Comparison of ENCODE assay signal across 1 cellular context in genomic region chr6:33418690-33419291, GRCh38.
TF ChIP-seq lines count a peak whose summit lies in the region.

No MANE protein-coding gene starts in this region.

TF ChIP-seq in HepG2, 621 proteins besides CTCF, POLR2A, EP300 and RAD21 (continues in another document):
- TF ChIP-seq, protein P1, sequence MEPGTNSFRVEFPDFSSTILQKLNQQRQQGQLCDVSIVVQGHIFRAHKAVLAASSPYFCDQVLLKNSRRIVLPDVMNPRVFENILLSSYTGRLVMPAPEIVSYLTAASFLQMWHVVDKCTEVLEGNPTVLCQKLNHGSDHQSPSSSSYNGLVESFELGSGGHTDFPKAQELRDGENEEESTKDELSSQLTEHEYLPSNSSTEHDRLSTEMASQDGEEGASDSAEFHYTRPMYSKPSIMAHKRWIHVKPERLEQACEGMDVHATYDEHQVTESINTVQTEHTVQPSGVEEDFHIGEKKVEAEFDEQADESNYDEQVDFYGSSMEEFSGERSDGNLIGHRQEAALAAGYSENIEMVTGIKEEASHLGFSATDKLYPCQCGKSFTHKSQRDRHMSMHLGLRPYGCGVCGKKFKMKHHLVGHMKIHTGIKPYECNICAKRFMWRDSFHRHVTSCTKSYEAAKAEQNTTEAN (CRISPR knock-in tag; conservative IDR thresholded peaks at IDR 0.05) = no peak
- TF ChIP-seq WIZ (CRISPR knock-in tag; IDR thresholded peaks at IDR 0.05) = no peak
- no peak for TF ChIP-seq SCMH1 (CRISPR knock-in tag; IDR thresholded peaks at IDR 0.05; ENCODE audit: borderline replicate concordance)
- TF ChIP-seq HDAC2 (CRISPR knock-in tag; IDR thresholded peaks at IDR 0.05) = no peak
- TF ChIP-seq KLF9 (CRISPR knock-in tag; IDR thresholded peaks at IDR 0.05; ENCODE audit: low read depth) = no peak
- no peak for TF ChIP-seq ZNF615 (CRISPR knock-in tag; IDR thresholded peaks at IDR 0.05; ENCODE audit: borderline replicate concordance)
- no peak for TF ChIP-seq ZNF230 (CRISPR knock-in tag; IDR thresholded peaks at IDR 0.05)
- peak; percentile 26; the same call in 1 of the 2 replicates for TF ChIP-seq ADNP (CRISPR knock-in tag; IDR thresholded peaks at IDR 0.05)
- TF ChIP-seq HDAC6 (IDR thresholded peaks at IDR 0.05; ENCODE audit: low read depth, low read length) = no peak
- TF ChIP-seq, protein P2, sequence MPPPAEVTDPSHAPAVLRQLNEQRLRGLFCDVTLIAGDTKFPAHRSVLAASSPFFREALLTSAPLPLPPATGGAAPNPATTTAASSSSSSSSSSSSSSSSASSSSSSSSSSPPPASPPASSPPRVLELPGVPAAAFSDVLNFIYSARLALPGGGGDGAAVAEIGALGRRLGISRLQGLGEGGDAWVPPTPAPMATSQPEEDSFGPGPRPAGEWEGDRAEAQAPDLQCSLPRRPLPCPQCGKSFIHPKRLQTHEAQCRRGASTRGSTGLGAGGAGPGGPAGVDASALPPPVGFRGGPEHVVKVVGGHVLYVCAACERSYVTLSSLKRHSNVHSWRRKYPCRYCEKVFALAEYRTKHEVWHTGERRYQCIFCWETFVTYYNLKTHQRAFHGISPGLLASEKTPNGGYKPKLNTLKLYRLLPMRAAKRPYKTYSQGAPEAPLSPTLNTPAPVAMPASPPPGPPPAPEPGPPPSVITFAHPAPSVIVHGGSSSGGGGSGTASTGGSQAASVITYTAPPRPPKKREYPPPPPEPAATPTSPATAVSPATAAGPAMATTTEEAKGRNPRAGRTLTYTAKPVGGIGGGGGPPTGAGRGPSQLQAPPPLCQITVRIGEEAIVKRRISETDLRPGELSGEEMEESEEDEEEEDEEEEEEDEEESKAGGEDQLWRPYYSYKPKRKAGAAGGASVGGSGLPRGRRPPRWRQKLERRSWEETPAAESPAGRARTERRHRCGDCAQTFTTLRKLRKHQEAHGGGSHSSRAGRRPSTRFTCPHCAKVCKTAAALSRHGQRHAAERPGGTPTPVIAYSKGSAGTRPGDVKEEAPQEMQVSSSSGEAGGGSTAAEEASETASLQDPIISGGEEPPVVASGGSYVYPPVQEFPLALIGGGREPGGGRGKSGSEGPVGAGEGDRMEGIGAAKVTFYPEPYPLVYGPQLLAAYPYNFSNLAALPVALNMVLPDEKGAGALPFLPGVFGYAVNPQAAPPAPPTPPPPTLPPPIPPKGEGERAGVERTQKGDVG (CRISPR knock-in tag; IDR thresholded peaks at IDR 0.05; ENCODE audit: borderline replicate concordance) = no peak
- TF ChIP-seq, protein P3, sequence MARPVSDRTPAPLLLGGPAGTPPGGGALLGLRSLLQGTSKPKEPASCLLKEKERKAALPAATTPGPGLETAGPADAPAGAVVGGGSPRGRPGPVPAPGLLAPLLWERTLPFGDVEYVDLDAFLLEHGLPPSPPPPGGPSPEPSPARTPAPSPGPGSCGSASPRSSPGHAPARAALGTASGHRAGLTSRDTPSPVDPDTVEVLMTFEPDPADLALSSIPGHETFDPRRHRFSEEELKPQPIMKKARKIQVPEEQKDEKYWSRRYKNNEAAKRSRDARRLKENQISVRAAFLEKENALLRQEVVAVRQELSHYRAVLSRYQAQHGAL (CRISPR knock-in tag; IDR thresholded peaks at IDR 0.05; ENCODE audit: not compliant biosample characterization) = peak; percentile 49
- TF ChIP-seq U2AF2 (IDR thresholded peaks at IDR 0.05; ENCODE audit: low read depth, low read length) = no peak
- TF ChIP-seq ZNF296 (CRISPR knock-in tag; conservative IDR thresholded peaks at IDR 0.05) = no peak
- TF ChIP-seq ZNF670 (CRISPR knock-in tag; IDR thresholded peaks at IDR 0.05; ENCODE audit: borderline replicate concordance) = peak; percentile 18; the same call in 1 of the 2 replicates
- peak; percentile 27; the same call in 1 of the 2 replicates for TF ChIP-seq ARHGAP35 (CRISPR knock-in tag; IDR thresholded peaks at IDR 0.05; ENCODE audit: borderline replicate concordance)
- TF ChIP-seq, protein P4, sequence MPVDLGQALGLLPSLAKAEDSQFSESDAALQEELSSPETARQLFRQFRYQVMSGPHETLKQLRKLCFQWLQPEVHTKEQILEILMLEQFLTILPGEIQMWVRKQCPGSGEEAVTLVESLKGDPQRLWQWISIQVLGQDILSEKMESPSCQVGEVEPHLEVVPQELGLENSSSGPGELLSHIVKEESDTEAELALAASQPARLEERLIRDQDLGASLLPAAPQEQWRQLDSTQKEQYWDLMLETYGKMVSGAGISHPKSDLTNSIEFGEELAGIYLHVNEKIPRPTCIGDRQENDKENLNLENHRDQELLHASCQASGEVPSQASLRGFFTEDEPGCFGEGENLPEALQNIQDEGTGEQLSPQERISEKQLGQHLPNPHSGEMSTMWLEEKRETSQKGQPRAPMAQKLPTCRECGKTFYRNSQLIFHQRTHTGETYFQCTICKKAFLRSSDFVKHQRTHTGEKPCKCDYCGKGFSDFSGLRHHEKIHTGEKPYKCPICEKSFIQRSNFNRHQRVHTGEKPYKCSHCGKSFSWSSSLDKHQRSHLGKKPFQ (CRISPR knock-in tag; IDR thresholded peaks at IDR 0.05; ENCODE audit: insufficient replicate concordance) = no peak
- TF ChIP-seq EZH2 (conservative IDR thresholded peaks at IDR 0.05; ENCODE audit: low read depth, low read length) = no peak
- no peak for TF ChIP-seq IRF9 (CRISPR knock-in tag; IDR thresholded peaks at IDR 0.05; ENCODE audit: borderline replicate concordance)
- TF ChIP-seq MTA1 (CRISPR knock-in tag; IDR thresholded peaks at IDR 0.05; ENCODE audit: borderline replicate concordance) = 0 out of 2 replicates have a peak, but pooled peaks have one; percentile 4
- no peak for TF ChIP-seq NFAT5 (CRISPR knock-in tag; IDR thresholded peaks at IDR 0.05)
- no peak for TF ChIP-seq FIP1L1 (IDR thresholded peaks at IDR 0.05; ENCODE audit: borderline replicate concordance, insufficient read depth, low read depth, low read length)
- TF ChIP-seq, protein P5, sequence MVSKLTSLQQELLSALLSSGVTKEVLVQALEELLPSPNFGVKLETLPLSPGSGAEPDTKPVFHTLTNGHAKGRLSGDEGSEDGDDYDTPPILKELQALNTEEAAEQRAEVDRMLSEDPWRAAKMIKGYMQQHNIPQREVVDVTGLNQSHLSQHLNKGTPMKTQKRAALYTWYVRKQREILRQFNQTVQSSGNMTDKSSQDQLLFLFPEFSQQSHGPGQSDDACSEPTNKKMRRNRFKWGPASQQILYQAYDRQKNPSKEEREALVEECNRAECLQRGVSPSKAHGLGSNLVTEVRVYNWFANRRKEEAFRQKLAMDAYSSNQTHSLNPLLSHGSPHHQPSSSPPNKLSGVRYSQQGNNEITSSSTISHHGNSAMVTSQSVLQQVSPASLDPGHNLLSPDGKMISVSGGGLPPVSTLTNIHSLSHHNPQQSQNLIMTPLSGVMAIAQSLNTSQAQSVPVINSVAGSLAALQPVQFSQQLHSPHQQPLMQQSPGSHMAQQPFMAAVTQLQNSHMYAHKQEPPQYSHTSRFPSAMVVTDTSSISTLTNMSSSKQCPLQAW (CRISPR knock-in tag; IDR thresholded peaks at IDR 0.05) = no peak
- no peak for TF ChIP-seq NFYC (CRISPR knock-in tag; IDR thresholded peaks at IDR 0.05)
- TF ChIP-seq ETV6 (CRISPR knock-in tag; conservative IDR thresholded peaks at IDR 0.05) = 0 out of 2 replicates have a peak, but pooled peaks have one; percentile 0
- no peak for TF ChIP-seq POGZ (CRISPR knock-in tag; IDR thresholded peaks at IDR 0.05)
- no peak for TF ChIP-seq ZNF180 (CRISPR knock-in tag; IDR thresholded peaks at IDR 0.05; ENCODE audit: borderline replicate concordance, low read depth)
- peak; percentile 5; the same call in 1 of the 2 replicates for TF ChIP-seq ZNF414 (CRISPR knock-in tag; IDR thresholded peaks at IDR 0.05)
- no peak for TF ChIP-seq ZNF317 (CRISPR knock-in tag; IDR thresholded peaks at IDR 0.05)
- TF ChIP-seq SP140L (CRISPR knock-in tag; IDR thresholded peaks at IDR 0.05; ENCODE audit: borderline replicate concordance) = peak; percentile 25; the same call in 1 of the 2 replicates
- TF ChIP-seq ZNF451 (CRISPR knock-in tag; IDR thresholded peaks at IDR 0.05) = no peak; the same call in 1 of the 2 replicates
- no peak for TF ChIP-seq AGO2 (optimal IDR thresholded peaks at IDR 0.05; ENCODE audit: low read depth, low read length)
- 0 out of 2 replicates have a peak, but pooled peaks have one; percentile 39 for TF ChIP-seq AFF4 (CRISPR knock-in tag; IDR thresholded peaks at IDR 0.05)
- TF ChIP-seq SRY (CRISPR knock-in tag; IDR thresholded peaks at IDR 0.05) = 0 out of 2 replicates have a peak, but pooled peaks have one; percentile 1
- TF ChIP-seq ZBTB34 (CRISPR knock-in tag; IDR thresholded peaks at IDR 0.05) = no peak
